In the genomic region with DNA sequence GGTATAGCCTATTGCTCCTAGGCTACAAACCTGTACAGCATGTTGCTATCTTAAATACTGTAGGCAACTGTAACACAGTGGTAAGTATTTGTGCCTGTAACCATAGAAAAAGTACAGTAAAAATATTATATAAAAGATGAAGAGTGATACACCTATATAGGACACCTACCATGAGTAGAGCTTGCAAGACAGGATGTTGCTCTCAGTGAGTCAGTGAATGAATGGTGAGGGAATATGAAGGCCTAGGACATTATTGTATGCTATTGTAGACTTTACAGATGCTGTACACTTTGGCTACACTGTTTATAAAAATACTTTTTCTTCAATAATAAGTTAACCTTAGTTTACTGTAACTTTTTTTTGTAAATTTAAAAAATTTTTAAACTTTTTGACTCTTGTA, we compare ENCODE assay signal across 23 cellular contexts.
"Had no signal": no experiment of that assay in that cellular context is flagged by ENCODE, and none has a peak within 500 bp of the region (broad histone marks: within the 10 kb centered on the region; RNA-seq: fewer than 3 reads in every experiment).

No MANE protein-coding gene starts in this region.

- DNase-seq: dermis blood vessel endothelial cell; effector memory CD4-positive, alpha-beta T cell; foreskin fibroblast; glutamatergic neuron; heart right ventricle; hippocampal formation; left cardiac atrium; left lung; mesendoderm; midbrain; naive thymus-derived CD4-positive, alpha-beta T cell; stimulated activated CD4-positive, alpha-beta T cell treated with anti-CD3 and anti-CD28 coated beads, Interleukin-4, amount 100 ng/mL, for 4 hours; stimulated activated naive CD8-positive, alpha-beta T cell treated with anti-CD3 and anti-CD28 coated beads, Interleukin-15, Interleukin-2, amounts not matched to agents 100 U/mL and 50 U/mL, for 24 hours; substantia nigra; testis; tibial artery had no signal

- FAIRE-seq: endothelial cell of umbilical vein, islet of Langerhans had no signal

- H3K4me3 ChIP-seq: coronary artery, heart right ventricle, left lung, neural progenitor cell, testis, tibial artery had no signal

- H3K27ac ChIP-seq: coronary artery, heart right ventricle, left lung, neural progenitor cell, parathyroid adenoma, testis, tibial artery had no signal

- H3K36me3 ChIP-seq: heart right ventricle, left lung, neural progenitor cell, tibial artery had no signal

- H3K4me1 ChIP-seq: heart right ventricle, left lung, parathyroid adenoma, testis, tibial artery had no signal

- ATAC-seq: heart right ventricle; left cardiac atrium; left lung; naive thymus-derived CD4-positive, alpha-beta T cell; sciatic nerve; stimulated activated memory B cell treated with anti-CD40 and anti-IgM and Interleukin-4, amounts not matched to agents 10 μg/mL and 1 μg/mL and 100 μg/mL, for 72 hours; stimulated activated naive CD8-positive, alpha-beta T cell treated with anti-CD3 and anti-CD28 coated beads, Interleukin-15, Interleukin-2, amounts not matched to agents 100 U/mL and 50 U/mL, for 24 hours had no signal

- H3K27me3 ChIP-seq: left lung, neural progenitor cell, testis, tibial artery had no signal

- H3K9me3 ChIP-seq: left lung, testis, tibial artery had no signal
